ENCODE assay signal across 1 cellular context in the genomic region with DNA sequence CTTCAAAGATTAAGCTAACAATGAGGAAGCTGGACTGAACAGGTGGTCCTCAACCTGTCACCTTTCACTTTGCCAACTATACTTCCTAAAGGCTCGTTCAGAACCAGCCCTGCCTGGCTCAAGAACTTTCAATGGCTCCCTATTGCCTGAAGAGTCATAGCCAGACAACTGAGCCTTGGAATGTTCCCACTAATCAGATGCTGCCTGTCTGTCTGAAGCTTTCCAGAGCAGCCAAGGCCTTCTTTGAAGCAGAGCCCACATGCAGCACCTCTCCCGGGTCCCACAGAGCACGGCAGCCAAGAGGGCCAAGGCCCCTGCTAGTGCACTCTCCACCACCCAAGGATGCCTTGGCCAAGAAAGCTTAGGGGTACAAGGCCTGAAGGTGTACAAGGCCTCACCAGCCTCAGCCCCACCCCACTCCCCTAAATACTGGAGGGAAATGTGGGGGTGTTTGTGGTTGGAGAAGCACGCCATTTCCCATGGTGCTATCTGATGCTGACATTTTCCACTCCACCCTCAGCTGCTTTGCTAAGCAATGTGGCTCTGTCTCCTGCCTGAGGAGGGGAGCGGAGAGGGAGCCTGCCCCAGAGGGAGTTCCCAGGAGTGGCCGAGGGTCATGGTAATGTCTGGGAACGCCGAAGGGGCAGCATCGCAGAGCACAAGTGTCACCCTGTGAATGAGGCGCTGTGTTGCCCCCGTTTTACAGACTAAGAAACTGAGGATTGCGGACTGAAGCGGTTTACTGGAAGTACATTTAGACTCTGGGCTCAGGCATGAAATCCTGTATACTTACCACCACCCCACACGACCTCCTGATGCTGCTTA.
TF ChIP-seq lines count a peak whose summit lies in the region.

No MANE protein-coding gene starts in this region.

TF ChIP-seq in K562, 482 proteins besides CTCF, POLR2A, EP300 and RAD21 (continues in another document):
- TF ChIP-seq, protein P1, sequence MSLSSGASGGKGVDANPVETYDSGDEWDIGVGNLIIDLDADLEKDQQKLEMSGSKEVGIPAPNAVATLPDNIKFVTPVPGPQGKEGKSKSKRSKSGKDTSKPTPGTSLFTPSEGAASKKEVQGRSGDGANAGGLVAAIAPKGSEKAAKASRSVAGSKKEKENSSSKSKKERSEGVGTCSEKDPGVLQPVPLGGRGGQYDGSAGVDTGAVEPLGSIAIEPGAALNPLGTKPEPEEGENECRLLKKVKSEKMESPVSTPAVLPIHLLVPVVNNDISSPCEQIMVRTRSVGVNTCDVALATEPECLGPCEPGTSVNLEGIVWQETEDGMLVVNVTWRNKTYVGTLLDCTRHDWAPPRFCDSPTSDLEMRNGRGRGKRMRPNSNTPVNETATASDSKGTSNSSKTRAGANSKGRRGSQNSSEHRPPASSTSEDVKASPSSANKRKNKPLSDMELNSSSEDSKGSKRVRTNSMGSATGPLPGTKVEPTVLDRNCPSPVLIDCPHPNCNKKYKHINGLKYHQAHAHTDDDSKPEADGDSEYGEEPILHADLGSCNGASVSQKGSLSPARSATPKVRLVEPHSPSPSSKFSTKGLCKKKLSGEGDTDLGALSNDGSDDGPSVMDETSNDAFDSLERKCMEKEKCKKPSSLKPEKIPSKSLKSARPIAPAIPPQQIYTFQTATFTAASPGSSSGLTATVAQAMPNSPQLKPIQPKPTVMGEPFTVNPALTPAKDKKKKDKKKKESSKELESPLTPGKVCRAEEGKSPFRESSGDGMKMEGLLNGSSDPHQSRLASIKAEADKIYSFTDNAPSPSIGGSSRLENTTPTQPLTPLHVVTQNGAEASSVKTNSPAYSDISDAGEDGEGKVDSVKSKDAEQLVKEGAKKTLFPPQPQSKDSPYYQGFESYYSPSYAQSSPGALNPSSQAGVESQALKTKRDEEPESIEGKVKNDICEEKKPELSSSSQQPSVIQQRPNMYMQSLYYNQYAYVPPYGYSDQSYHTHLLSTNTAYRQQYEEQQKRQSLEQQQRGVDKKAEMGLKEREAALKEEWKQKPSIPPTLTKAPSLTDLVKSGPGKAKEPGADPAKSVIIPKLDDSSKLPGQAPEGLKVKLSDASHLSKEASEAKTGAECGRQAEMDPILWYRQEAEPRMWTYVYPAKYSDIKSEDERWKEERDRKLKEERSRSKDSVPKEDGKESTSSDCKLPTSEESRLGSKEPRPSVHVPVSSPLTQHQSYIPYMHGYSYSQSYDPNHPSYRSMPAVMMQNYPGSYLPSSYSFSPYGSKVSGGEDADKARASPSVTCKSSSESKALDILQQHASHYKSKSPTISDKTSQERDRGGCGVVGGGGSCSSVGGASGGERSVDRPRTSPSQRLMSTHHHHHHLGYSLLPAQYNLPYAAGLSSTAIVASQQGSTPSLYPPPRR (CRISPR knock-in tag; IDR thresholded peaks at IDR 0.05; ENCODE audit: borderline replicate concordance) = no peak
- TF ChIP-seq, protein P2, sequence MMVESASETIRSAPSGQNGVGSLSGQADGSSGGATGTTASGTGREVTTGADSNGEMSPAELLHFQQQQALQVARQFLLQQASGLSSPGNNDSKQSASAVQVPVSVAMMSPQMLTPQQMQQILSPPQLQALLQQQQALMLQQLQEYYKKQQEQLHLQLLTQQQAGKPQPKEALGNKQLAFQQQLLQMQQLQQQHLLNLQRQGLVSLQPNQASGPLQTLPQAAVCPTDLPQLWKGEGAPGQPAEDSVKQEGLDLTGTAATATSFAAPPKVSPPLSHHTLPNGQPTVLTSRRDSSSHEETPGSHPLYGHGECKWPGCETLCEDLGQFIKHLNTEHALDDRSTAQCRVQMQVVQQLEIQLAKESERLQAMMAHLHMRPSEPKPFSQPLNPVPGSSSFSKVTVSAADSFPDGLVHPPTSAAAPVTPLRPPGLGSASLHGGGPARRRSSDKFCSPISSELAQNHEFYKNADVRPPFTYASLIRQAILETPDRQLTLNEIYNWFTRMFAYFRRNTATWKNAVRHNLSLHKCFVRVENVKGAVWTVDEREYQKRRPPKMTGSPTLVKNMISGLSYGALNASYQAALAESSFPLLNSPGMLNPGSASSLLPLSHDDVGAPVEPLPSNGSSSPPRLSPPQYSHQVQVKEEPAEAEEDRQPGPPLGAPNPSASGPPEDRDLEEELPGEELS (CRISPR knock-in tag; IDR thresholded peaks at IDR 0.05; ENCODE audit: borderline replicate concordance) = no peak
- TF ChIP-seq PHF20 (IDR thresholded peaks at IDR 0.05; ENCODE audit: partially characterized antibody) = no peak
- no peak for TF ChIP-seq XRCC4 (IDR thresholded peaks at IDR 0.05; ENCODE audit: extremely low read depth, insufficient read depth, insufficient read length)
- no peak for TF ChIP-seq FOXP1 (CRISPR knock-in tag; IDR thresholded peaks at IDR 0.05)
- TF ChIP-seq, protein P3, sequence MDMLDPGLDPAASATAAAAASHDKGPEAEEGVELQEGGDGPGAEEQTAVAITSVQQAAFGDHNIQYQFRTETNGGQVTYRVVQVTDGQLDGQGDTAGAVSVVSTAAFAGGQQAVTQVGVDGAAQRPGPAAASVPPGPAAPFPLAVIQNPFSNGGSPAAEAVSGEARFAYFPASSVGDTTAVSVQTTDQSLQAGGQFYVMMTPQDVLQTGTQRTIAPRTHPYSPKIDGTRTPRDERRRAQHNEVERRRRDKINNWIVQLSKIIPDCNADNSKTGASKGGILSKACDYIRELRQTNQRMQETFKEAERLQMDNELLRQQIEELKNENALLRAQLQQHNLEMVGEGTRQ (CRISPR knock-in tag; IDR thresholded peaks at IDR 0.05) = no peak
- no peak for TF ChIP-seq ZNF253 (CRISPR knock-in tag; conservative IDR thresholded peaks at IDR 0.05)
- TF ChIP-seq, protein P4, sequence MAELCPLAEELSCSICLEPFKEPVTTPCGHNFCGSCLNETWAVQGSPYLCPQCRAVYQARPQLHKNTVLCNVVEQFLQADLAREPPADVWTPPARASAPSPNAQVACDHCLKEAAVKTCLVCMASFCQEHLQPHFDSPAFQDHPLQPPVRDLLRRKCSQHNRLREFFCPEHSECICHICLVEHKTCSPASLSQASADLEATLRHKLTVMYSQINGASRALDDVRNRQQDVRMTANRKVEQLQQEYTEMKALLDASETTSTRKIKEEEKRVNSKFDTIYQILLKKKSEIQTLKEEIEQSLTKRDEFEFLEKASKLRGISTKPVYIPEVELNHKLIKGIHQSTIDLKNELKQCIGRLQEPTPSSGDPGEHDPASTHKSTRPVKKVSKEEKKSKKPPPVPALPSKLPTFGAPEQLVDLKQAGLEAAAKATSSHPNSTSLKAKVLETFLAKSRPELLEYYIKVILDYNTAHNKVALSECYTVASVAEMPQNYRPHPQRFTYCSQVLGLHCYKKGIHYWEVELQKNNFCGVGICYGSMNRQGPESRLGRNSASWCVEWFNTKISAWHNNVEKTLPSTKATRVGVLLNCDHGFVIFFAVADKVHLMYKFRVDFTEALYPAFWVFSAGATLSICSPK (IDR thresholded peaks at IDR 0.05; ENCODE audit: borderline replicate concordance) = no peak
- TF ChIP-seq, protein P5, sequence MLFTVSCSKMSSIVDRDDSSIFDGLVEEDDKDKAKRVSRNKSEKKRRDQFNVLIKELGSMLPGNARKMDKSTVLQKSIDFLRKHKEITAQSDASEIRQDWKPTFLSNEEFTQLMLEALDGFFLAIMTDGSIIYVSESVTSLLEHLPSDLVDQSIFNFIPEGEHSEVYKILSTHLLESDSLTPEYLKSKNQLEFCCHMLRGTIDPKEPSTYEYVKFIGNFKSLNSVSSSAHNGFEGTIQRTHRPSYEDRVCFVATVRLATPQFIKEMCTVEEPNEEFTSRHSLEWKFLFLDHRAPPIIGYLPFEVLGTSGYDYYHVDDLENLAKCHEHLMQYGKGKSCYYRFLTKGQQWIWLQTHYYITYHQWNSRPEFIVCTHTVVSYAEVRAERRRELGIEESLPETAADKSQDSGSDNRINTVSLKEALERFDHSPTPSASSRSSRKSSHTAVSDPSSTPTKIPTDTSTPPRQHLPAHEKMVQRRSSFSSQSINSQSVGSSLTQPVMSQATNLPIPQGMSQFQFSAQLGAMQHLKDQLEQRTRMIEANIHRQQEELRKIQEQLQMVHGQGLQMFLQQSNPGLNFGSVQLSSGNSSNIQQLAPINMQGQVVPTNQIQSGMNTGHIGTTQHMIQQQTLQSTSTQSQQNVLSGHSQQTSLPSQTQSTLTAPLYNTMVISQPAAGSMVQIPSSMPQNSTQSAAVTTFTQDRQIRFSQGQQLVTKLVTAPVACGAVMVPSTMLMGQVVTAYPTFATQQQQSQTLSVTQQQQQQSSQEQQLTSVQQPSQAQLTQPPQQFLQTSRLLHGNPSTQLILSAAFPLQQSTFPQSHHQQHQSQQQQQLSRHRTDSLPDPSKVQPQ (CRISPR knock-in tag; IDR thresholded peaks at IDR 0.05; ENCODE audit: borderline replicate concordance) = no peak
- no peak for TF ChIP-seq ZNF174 (CRISPR knock-in tag; IDR thresholded peaks at IDR 0.05)
- no peak for TF ChIP-seq ETV6 (IDR thresholded peaks at IDR 0.05; ENCODE audit: borderline replicate concordance in 1 of 2, low read depth in 2 of 2, low read length in 1 of 2)
- no peak for TF ChIP-seq ETV6 (CRISPR knock-in tag; IDR thresholded peaks at IDR 0.05; ENCODE audit: borderline replicate concordance)
- TF ChIP-seq TSC22D4 (tag; IDR thresholded peaks at IDR 0.05) = no peak
- TF ChIP-seq ZNF695 (CRISPR knock-in tag; IDR thresholded peaks at IDR 0.05) = peak; percentile 54; the same call in 1 of the 2 replicates
- TF ChIP-seq OTX1 (CRISPR knock-in tag; IDR thresholded peaks at IDR 0.05) = no peak
- peak; percentile 84 for TF ChIP-seq ZNF766 (CRISPR knock-in tag; conservative IDR thresholded peaks at IDR 0.05)
- no peak for TF ChIP-seq ILK (tag; IDR thresholded peaks at IDR 0.05; ENCODE audit: borderline replicate concordance, low read depth)
- no peak for TF ChIP-seq FUS (optimal IDR thresholded peaks at IDR 0.05; ENCODE audit: low read depth, low read length)
- TF ChIP-seq TARDBP (IDR thresholded peaks at IDR 0.05) = no peak
- TF ChIP-seq TEAD1 (CRISPR knock-in tag; IDR thresholded peaks at IDR 0.05) = peak; percentile 22 to 71; a peak in 2 of 4 replicates
- TF ChIP-seq PML (IDR thresholded peaks at IDR 0.05; ENCODE audit: low read length) = no peak
- TF ChIP-seq SMARCA5 (IDR thresholded peaks at IDR 0.05) = peak; percentile 87
- TF ChIP-seq, protein P6, sequence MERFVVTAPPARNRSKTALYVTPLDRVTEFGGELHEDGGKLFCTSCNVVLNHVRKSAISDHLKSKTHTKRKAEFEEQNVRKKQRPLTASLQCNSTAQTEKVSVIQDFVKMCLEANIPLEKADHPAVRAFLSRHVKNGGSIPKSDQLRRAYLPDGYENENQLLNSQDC (CRISPR knock-in tag; IDR thresholded peaks at IDR 0.05) = no peak
- no peak for TF ChIP-seq EHMT2 (IDR thresholded peaks at IDR 0.05)
- TF ChIP-seq ILF3 (IDR thresholded peaks at IDR 0.05; ENCODE audit: borderline replicate concordance) = no peak
- TF ChIP-seq CBX5 (IDR thresholded peaks at IDR 0.05; ENCODE audit: borderline replicate concordance, low read depth) = peak; percentile 13; the same call in 1 of the 2 replicates
- TF ChIP-seq NR1H2 (CRISPR knock-in tag; IDR thresholded peaks at IDR 0.05) = no peak
- no peak for TF ChIP-seq ZZZ3 (IDR thresholded peaks at IDR 0.05)
- no peak for TF ChIP-seq SAFB2 (IDR thresholded peaks at IDR 0.05; ENCODE audit: borderline replicate concordance, low read depth, low read length, severe bottlenecking)
- TF ChIP-seq, protein P7, sequence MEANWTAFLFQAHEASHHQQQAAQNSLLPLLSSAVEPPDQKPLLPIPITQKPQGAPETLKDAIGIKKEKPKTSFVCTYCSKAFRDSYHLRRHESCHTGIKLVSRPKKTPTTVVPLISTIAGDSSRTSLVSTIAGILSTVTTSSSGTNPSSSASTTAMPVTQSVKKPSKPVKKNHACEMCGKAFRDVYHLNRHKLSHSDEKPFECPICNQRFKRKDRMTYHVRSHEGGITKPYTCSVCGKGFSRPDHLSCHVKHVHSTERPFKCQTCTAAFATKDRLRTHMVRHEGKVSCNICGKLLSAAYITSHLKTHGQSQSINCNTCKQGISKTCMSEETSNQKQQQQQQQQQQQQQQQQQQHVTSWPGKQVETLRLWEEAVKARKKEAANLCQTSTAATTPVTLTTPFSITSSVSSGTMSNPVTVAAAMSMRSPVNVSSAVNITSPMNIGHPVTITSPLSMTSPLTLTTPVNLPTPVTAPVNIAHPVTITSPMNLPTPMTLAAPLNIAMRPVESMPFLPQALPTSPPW (CRISPR knock-in tag; IDR thresholded peaks at IDR 0.05) = peak; percentile 56; the same call in 1 of the 2 replicates
- TF ChIP-seq, protein P8, sequence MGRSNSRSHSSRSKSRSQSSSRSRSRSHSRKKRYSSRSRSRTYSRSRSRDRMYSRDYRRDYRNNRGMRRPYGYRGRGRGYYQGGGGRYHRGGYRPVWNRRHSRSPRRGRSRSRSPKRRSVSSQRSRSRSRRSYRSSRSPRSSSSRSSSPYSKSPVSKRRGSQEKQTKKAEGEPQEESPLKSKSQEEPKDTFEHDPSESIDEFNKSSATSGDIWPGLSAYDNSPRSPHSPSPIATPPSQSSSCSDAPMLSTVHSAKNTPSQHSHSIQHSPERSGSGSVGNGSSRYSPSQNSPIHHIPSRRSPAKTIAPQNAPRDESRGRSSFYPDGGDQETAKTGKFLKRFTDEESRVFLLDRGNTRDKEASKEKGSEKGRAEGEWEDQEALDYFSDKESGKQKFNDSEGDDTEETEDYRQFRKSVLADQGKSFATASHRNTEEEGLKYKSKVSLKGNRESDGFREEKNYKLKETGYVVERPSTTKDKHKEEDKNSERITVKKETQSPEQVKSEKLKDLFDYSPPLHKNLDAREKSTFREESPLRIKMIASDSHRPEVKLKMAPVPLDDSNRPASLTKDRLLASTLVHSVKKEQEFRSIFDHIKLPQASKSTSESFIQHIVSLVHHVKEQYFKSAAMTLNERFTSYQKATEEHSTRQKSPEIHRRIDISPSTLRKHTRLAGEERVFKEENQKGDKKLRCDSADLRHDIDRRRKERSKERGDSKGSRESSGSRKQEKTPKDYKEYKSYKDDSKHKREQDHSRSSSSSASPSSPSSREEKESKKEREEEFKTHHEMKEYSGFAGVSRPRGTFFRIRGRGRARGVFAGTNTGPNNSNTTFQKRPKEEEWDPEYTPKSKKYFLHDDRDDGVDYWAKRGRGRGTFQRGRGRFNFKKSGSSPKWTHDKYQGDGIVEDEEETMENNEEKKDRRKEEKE (IDR thresholded peaks at IDR 0.05; ENCODE audit: borderline replicate concordance in 1 of 2, control insufficient read depth in 1 of 2, low read depth in 2 of 2, low read length in 1 of 2) = no peak
- peak in 1 of 2 experiments; percentile 56; a peak in 1 of 3 replicates for TF ChIP-seq CBX3 (IDR thresholded peaks at IDR 0.05; ENCODE audit: borderline replicate concordance in 1 of 2, low read length in 2 of 2)
- peak in 1 of 3 experiments; percentile 66 for TF ChIP-seq YY1 (IDR thresholded peaks at IDR 0.05; ENCODE audit: borderline replicate concordance in 1 of 3, control insufficient read depth in 1 of 3, extremely low read depth in 1 of 3, insufficient read depth in 3 of 3, insufficient read length in 1 of 3, insufficient replicate concordance in 2 of 3, low read depth in 1 of 3, low read length in 2 of 3)
- no peak for TF ChIP-seq ZNF780A (CRISPR knock-in tag; IDR thresholded peaks at IDR 0.05)
- TF ChIP-seq ZNF3 (CRISPR knock-in tag; IDR thresholded peaks at IDR 0.05) = no peak
- no peak for TF ChIP-seq PTRF (tag; IDR thresholded peaks at IDR 0.05)
- TF ChIP-seq ZNF583 (CRISPR knock-in tag; IDR thresholded peaks at IDR 0.05) = peak; percentile 82
- TF ChIP-seq SP1 (CRISPR knock-in tag; IDR thresholded peaks at IDR 0.05) = no peak; the same call in 1 of the 2 replicates
- TF ChIP-seq NRF1 (conservative IDR thresholded peaks at IDR 0.05 in 1 of 2, IDR thresholded peaks at IDR 0.05 in 1 of 2) = 0 out of 4 replicates have a peak, but pooled peaks of 1 of the 2 experiments have one; percentile 15
- no peak for TF ChIP-seq U2AF1 (optimal IDR thresholded peaks at IDR 0.05; ENCODE audit: low read depth, low read length)
- no peak for TF ChIP-seq PHTF2 (CRISPR knock-in tag; IDR thresholded peaks at IDR 0.05)
- TF ChIP-seq HMG20A (CRISPR knock-in tag; conservative IDR thresholded peaks at IDR 0.05) = no peak
- TF ChIP-seq ADNP (tag; IDR thresholded peaks at IDR 0.05) = peak; percentile 92
- no peak for TF ChIP-seq MTF1 (CRISPR knock-in tag; IDR thresholded peaks at IDR 0.05; ENCODE audit: borderline replicate concordance)
- TF ChIP-seq ZNF830 (CRISPR knock-in tag; IDR thresholded peaks at IDR 0.05) = peak; percentile 10; the same call in 1 of the 2 replicates
- TF ChIP-seq MCM5 (IDR thresholded peaks at IDR 0.05; ENCODE audit: low read depth) = no peak
